Comparison of ENCODE assay signal across 9 cellular contexts in genomic region chr15:62482715-62483429, GRCh38.
DNase-seq lines count a peak whose midpoint lies in the region; ATAC-seq and TF ChIP-seq lines count a peak whose summit lies in the region.
"Had no signal": no experiment of that assay in that cellular context is flagged by ENCODE, and none has a peak within 500 bp of the region (broad histone marks: within the 10 kb centered on the region; RNA-seq: fewer than 3 reads in every experiment).

No MANE protein-coding gene starts in this region.

- POLR2A ChIA-PET in MCF 10A (lab: Yijun Ruan, JAX): no interaction called here

- TF ChIP-seq CTCF in MCF 10A (IDR thresholded peaks at IDR 0.05; ENCODE audit: unreplicated experiment) (no peak), breast epithelium (IDR thresholded peaks at IDR 0.05) (no peak), gastrocnemius medialis (IDR thresholded peaks at IDR 0.05 in 4 of 5, conservative IDR thresholded peaks at IDR 0.05 in 1 of 5) (no peak)

- no peak overlapping the region for H3K4me3 ChIP-seq in breast epithelium
- H3K4me3 ChIP-seq in gastrocnemius medialis: no peak overlapping the region

- no TSS peak for BruUV-seq in MCF 10A (replicated peaks; lab: Mats Ljungman, UMichigan)

- H3K27me3 ChIP-seq in breast epithelium (no peaks in the 10 kb centered on the region), gastrocnemius medialis (no peaks in the 10 kb centered on the region)

- in situ Hi-C loops in gastrocnemius medialis (cut with MboI; ENCODE audit: low sequenced_read_pairs in 4 of 4): no loop called here

- H3K27ac Mint-ChIP-seq in MCF 10A (ENCODE audit: low read depth, unreplicated experiment): no peak overlapping the region
- H3K27ac Mint-ChIP-seq in T-helper 17 cell: no peak overlapping the region
- H3K27ac Mint-ChIP-seq: activated naive CD8-positive, alpha-beta T cell had no signal

- H3K4me3 Mint-ChIP-seq in MCF 10A (ENCODE audit: unreplicated experiment) (no peak overlapping the region), T-helper 17 cell (no peak overlapping the region)
- H3K4me3 Mint-ChIP-seq: activated naive CD8-positive, alpha-beta T cell had no signal

- no peaks in the 10 kb centered on the region for H3K9me3 Mint-ChIP-seq in MCF 10A (ENCODE audit: unreplicated experiment)

- peak; percentile 73 for ATAC-seq in HG03097 (IDR thresholded peaks at IDR 0.05; ENCODE audit: low FRiP score, unreplicated experiment)
- ATAC-seq in T-helper 17 cell: peak; percentile 41
- no peak for ATAC-seq in gastrocnemius medialis

- H3K4me1 ChIP-seq in breast epithelium (no peaks in the 10 kb centered on the region), gastrocnemius medialis (peaks cover 12 to 35% of the 10 kb centered on the region in 2 donors)

- DNase-seq in MCF 10A (ENCODE audit: unreplicated experiment) (peak; percentile 40), breast epithelium (ENCODE audit: low spot score in 2 of 2) (no peak), T-helper 17 cell (no peak), iPS DF 4.7 (ENCODE audit: extremely low read depth, low spot score) (peak; percentile 69), KG1 (lab: John Stamatoyannopoulos, UW) (no peak), amniotic stem cell (lab: John Stamatoyannopoulos, UW) (no peak), gastrocnemius medialis (no peak)

- no peak overlapping the region for H3K27ac ChIP-seq in breast epithelium
- H3K27ac ChIP-seq in gastrocnemius medialis: no peak overlapping the region

- H3K36me3 Mint-ChIP-seq in MCF 10A (ENCODE audit: insufficient read depth, unreplicated experiment): no peaks in the 10 kb centered on the region
- H3K36me3 Mint-ChIP-seq in T-helper 17 cell (ENCODE audit: low read depth): no peaks in the 10 kb centered on the region
- H3K36me3 Mint-ChIP-seq: activated naive CD8-positive, alpha-beta T cell had no signal

- CTCF ChIA-PET in MCF 10A (lab: Yijun Ruan, JAX): interaction anchor here (0.7 kb wide), 1 partner anchor 145 kb away, joined by 3 read pairs; no protein-coding TSS in a partner anchor

- H3K9me3 ChIP-seq in breast epithelium (no peaks in the 10 kb centered on the region), T-helper 17 cell (ENCODE audit: control insufficient read depth, low read length, poor library complexity, severe bottlenecking) (no peaks in the 10 kb centered on the region), gastrocnemius medialis (no peaks in the 10 kb centered on the region)

- no peaks in the 10 kb centered on the region for H3K27me3 Mint-ChIP-seq in MCF 10A (ENCODE audit: insufficient read depth, unreplicated experiment)
- H3K27me3 Mint-ChIP-seq in T-helper 17 cell: peaks cover 31% of the 10 kb centered on the region
- H3K27me3 Mint-ChIP-seq: activated naive CD8-positive, alpha-beta T cell had no signal

- H3K4me1 Mint-ChIP-seq in MCF 10A (ENCODE audit: insufficient read depth, unreplicated experiment): no peaks in the 10 kb centered on the region
- H3K4me1 Mint-ChIP-seq in T-helper 17 cell: peaks cover 4% of the 10 kb centered on the region

- TF ChIP-seq POLR2A in breast epithelium (IDR thresholded peaks at IDR 0.05) (no peak), gastrocnemius medialis (IDR thresholded peaks at IDR 0.05) (no peak)

- intact Hi-C loops in MCF 10A (cut with micrococcal nuclease): no loop called here
- intact Hi-C loops in breast epithelium (cut with DNase I; ENCODE audit: low total_unique reads): no loop called here
- intact Hi-C loops in gastrocnemius medialis (cut with DNase I; ENCODE audit: low total_unique reads): no loop called here

- H3K36me3 ChIP-seq in breast epithelium: no peaks in the 10 kb centered on the region
- no peaks in the 10 kb centered on the region for H3K36me3 ChIP-seq in gastrocnemius medialis

Comparison
In these comparisons a context has a peak if more than half of its experiments do, and no peak if none do; other contexts are left out.
1. DNase-seq: peak in MCF 10A (single experiment) and iPS DF 4.7 (single experiment); none in breast epithelium (0 of 2), T-helper 17 cell (0 of 3), KG1 (single experiment), amniotic stem cell (single experiment) and gastrocnemius medialis (0 of 2).
2. ATAC-seq: peak in HG03097 (single experiment) and T-helper 17 cell (single experiment); none in gastrocnemius medialis (0 of 2).